In the genomic region with DNA sequence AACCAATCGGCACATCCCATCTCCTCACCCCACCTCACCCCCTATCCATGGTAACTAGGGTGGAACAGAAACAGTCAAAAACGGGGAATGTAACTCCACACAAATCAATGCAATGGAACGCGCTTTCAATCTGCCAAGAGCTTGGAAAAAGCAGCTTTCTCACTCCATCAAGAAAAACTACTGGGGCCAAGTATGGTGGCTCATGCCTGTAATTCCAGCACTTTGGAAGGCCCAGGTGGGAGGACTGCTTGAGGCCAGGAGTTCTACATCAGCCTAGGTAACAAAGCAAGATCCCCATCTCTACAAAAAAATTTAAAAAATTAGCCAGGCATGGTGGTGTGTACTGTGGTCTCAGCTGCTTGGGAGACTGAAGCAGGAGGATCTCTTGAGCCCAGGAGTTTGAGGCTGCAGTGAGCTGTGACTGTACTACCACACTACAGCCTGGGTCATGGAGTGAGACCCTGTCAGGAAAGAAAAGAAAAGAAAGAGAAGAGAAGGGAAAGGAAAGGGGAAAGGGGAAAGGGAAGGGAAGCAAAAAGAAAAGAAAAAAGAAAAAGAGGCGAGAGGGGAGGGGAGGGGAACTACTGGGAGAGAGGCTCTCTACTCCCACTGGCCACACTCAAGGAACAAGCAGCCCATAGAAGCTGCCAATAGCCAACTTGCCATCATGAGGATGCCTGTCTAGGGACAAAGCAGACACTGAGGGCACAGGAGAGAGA, we compare ENCODE assay signal across 1 cellular context.
TF ChIP-seq lines count a peak whose summit lies in the region.

No MANE protein-coding gene starts in this region.

TF ChIP-seq in HepG2, 621 proteins besides CTCF, POLR2A, EP300 and RAD21 (continued from another document):
- TF ChIP-seq, protein P1, sequence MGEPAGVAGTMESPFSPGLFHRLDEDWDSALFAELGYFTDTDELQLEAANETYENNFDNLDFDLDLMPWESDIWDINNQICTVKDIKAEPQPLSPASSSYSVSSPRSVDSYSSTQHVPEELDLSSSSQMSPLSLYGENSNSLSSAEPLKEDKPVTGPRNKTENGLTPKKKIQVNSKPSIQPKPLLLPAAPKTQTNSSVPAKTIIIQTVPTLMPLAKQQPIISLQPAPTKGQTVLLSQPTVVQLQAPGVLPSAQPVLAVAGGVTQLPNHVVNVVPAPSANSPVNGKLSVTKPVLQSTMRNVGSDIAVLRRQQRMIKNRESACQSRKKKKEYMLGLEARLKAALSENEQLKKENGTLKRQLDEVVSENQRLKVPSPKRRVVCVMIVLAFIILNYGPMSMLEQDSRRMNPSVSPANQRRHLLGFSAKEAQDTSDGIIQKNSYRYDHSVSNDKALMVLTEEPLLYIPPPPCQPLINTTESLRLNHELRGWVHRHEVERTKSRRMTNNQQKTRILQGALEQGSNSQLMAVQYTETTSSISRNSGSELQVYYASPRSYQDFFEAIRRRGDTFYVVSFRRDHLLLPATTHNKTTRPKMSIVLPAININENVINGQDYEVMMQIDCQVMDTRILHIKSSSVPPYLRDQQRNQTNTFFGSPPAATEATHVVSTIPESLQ (CRISPR knock-in tag; conservative IDR thresholded peaks at IDR 0.05) = no peak
- no peak for TF ChIP-seq U2AF2 (IDR thresholded peaks at IDR 0.05; ENCODE audit: low read depth, low read length)
- TF ChIP-seq, protein P2, sequence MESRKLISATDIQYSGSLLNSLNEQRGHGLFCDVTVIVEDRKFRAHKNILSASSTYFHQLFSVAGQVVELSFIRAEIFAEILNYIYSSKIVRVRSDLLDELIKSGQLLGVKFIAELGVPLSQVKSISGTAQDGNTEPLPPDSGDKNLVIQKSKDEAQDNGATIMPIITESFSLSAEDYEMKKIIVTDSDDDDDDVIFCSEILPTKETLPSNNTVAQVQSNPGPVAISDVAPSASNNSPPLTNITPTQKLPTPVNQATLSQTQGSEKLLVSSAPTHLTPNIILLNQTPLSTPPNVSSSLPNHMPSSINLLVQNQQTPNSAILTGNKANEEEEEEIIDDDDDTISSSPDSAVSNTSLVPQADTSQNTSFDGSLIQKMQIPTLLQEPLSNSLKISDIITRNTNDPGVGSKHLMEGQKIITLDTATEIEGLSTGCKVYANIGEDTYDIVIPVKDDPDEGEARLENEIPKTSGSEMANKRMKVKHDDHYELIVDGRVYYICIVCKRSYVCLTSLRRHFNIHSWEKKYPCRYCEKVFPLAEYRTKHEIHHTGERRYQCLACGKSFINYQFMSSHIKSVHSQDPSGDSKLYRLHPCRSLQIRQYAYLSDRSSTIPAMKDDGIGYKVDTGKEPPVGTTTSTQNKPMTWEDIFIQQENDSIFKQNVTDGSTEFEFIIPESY (CRISPR knock-in tag; IDR thresholded peaks at IDR 0.05) = no peak
- TF ChIP-seq, protein P3, sequence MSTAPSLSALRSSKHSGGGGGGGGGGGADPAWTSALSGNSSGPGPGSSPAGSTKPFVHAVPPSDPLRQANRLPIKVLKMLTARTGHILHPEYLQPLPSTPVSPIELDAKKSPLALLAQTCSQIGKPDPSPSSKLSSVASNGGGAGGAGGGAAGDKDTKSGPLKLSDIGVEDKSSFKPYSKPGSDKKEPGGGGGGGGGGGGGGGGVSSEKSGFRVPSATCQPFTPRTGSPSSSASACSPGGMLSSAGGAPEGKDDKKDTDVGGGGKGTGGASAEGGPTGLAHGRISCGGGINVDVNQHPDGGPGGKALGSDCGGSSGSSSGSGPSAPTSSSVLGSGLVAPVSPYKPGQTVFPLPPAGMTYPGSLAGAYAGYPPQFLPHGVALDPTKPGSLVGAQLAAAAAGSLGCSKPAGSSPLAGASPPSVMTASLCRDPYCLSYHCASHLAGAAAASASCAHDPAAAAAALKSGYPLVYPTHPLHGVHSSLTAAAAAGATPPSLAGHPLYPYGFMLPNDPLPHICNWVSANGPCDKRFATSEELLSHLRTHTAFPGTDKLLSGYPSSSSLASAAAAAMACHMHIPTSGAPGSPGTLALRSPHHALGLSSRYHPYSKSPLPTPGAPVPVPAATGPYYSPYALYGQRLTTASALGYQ (CRISPR knock-in tag; IDR thresholded peaks at IDR 0.05) = no peak
- TF ChIP-seq, protein P4, sequence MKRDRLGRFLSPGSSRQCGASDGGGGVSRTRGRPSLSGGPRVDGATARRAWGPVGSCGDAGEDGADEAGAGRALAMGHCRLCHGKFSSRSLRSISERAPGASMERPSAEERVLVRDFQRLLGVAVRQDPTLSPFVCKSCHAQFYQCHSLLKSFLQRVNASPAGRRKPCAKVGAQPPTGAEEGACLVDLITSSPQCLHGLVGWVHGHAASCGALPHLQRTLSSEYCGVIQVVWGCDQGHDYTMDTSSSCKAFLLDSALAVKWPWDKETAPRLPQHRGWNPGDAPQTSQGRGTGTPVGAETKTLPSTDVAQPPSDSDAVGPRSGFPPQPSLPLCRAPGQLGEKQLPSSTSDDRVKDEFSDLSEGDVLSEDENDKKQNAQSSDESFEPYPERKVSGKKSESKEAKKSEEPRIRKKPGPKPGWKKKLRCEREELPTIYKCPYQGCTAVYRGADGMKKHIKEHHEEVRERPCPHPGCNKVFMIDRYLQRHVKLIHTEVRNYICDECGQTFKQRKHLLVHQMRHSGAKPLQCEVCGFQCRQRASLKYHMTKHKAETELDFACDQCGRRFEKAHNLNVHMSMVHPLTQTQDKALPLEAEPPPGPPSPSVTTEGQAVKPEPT (CRISPR knock-in tag; IDR thresholded peaks at IDR 0.05; ENCODE audit: low read depth) = no peak
- TF ChIP-seq REXO4 (CRISPR knock-in tag; IDR thresholded peaks at IDR 0.05; ENCODE audit: borderline replicate concordance) = no peak
- TF ChIP-seq, protein P5, sequence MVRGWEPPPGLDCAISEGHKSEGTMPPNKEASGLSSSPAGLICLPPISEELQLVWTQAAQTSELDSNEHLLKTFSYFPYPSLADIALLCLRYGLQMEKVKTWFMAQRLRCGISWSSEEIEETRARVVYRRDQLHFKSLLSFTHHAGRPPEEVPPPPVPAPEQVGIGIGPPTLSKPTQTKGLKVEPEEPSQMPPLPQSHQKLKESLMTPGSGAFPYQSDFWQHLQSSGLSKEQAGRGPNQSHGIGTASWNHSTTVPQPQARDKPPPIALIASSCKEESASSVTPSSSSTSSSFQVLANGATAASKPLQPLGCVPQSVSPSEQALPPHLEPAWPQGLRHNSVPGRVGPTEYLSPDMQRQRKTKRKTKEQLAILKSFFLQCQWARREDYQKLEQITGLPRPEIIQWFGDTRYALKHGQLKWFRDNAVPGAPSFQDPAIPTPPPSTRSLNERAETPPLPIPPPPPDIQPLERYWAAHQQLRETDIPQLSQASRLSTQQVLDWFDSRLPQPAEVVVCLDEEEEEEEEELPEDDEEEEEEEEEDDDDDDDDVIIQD (CRISPR knock-in tag; IDR thresholded peaks at IDR 0.05; ENCODE audit: low read depth) = no peak
- TF ChIP-seq ZMYM3 (CRISPR knock-in tag; IDR thresholded peaks at IDR 0.05) = no peak
- no peak for TF ChIP-seq ADNP (CRISPR knock-in tag; IDR thresholded peaks at IDR 0.05)
- TF ChIP-seq THAP11 (CRISPR knock-in tag; IDR thresholded peaks at IDR 0.05) = no peak
- TF ChIP-seq FOSL2 (CRISPR knock-in tag; IDR thresholded peaks at IDR 0.05) = no peak
- no peak for TF ChIP-seq MZF1 (CRISPR knock-in tag; IDR thresholded peaks at IDR 0.05; ENCODE audit: borderline replicate concordance)
- TF ChIP-seq, protein P6, sequence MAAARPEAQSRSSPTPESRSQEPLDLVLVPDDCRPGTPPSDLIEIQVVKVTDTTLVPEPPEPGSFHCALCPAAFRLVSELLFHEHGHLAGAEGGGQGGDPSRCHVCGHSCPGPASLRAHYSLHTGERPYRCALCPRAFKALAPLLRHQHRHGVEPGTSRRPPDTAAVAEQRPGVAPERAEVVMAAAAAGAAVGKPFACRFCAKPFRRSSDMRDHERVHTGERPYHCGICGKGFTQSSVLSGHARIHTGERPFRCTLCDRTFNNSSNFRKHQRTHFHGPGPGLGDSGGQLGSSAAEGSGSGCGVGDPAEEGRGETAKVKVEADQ (CRISPR knock-in tag; IDR thresholded peaks at IDR 0.05; ENCODE audit: borderline replicate concordance) = no peak
- TF ChIP-seq GABPB1 (CRISPR knock-in tag; IDR thresholded peaks at IDR 0.05) = no peak
- no peak for TF ChIP-seq HHEX (CRISPR knock-in tag; IDR thresholded peaks at IDR 0.05)
- TF ChIP-seq DPF2 (CRISPR knock-in tag; IDR thresholded peaks at IDR 0.05; ENCODE audit: borderline replicate concordance, low read depth) = no peak
